Comparison of ENCODE assay signal across 8 cellular contexts in genomic region chr22:38262051-38262795, GRCh38. TPM values are rescaled to one million over a fixed set of nuclear protein-coding genes. Genes with fewer than 3 reads are reported as not detected.
DNase-seq lines count a peak whose midpoint lies in the region; ATAC-seq, FAIRE-seq and TF ChIP-seq lines count a peak whose summit lies in the region.

No MANE protein-coding gene starts in this region.

- ATAC-seq in HepG2 (peak; percentile 87), GM21619 (IDR thresholded peaks at IDR 0.05; ENCODE audit: unreplicated experiment) (no peak)

- intact Hi-C loops in HepG2 (cut with micrococcal nuclease; ENCODE audit: unreplicated experiment) = loop anchor here (2.0 to 10.0 kb wide), 3 partner anchors 89 to 207 kb away; partner anchors contain the start of genes BAIAP2L2 and PICK1

- no peak overlapping the region for H2AFZ ChIP-seq in HepG2 (ENCODE audit: low read length)

- H3K36me3 ChIP-seq in bronchial epithelial cell (ENCODE audit: control insufficient read depth, insufficient read depth, low read length) (peaks cover 12% of the 10 kb centered on the region), HepG2 (replicated peaks in 1 of 2; ENCODE audit: control insufficient read depth in 1 of 2, insufficient read depth in 2 of 2, low read length in 2 of 2) (peaks cover 0 to 2% of the 10 kb centered on the region in 2 experiments; a peak in 1 of 5 replicates)

- H3K9ac ChIP-seq in HepG2 (ENCODE audit: insufficient read depth, low read depth, low read length) = peak overlapping the region; percentile 46; the same call in 1 of the 2 replicates

- FAIRE-seq in bronchial epithelial cell (lab: Jason Lieb, UNC) (no peak), HepG2 (lab: Jason Lieb, UNC) (peak; percentile 88)

- peak; percentile 80 for TF ChIP-seq RAD21 in HepG2 (CRISPR knock-in tag; IDR thresholded peaks at IDR 0.05)

- H3K4me3 ChIP-seq in bronchial epithelial cell (ENCODE audit: low read depth, low read length) = no peak overlapping the region
- H3K4me3 ChIP-seq in HepG2 (replicated peaks in 1 of 3; ENCODE audit: insufficient read depth in 1 of 3, low read depth in 2 of 3, low read length in 3 of 3) = peak overlapping the region; percentile 15 to 53 (median 25); a peak in 3 of 6 replicates

- H3K4me1 ChIP-seq in HepG2 (ENCODE audit: insufficient read depth, low read length) = peaks cover 63% of the 10 kb centered on the region

- no peaks in the 10 kb centered on the region for H3K9me3 ChIP-seq in HepG2 (ENCODE audit: low read length)

- H3K79me2 ChIP-seq in HepG2 (ENCODE audit: insufficient read depth, low read length) = peaks cover 22% of the 10 kb centered on the region

- BruUV-seq in HepG2 (replicated peaks; lab: Mats Ljungman, UMichigan) = no TSS peak

- TF ChIP-seq EP300 in HepG2 (IDR thresholded peaks at IDR 0.05; ENCODE audit: low read depth in 2 of 2, low read length in 2 of 2) (no peak), HepG2 (CRISPR knock-in tag; IDR thresholded peaks at IDR 0.05; ENCODE audit: borderline replicate concordance) (no peak)

- peaks cover 4% of the 10 kb centered on the region; the same call in 1 of the 2 replicates for H4K20me1 ChIP-seq in HepG2 (ENCODE audit: insufficient read depth, low read length)

- DNase-seq in NOMO-1 treated with DMSO at 0.1 percent for 48 hours (lab: John Stamatoyannopoulos, UW; ENCODE audit: unreplicated experiment) (peak; percentile 13), NOMO-1 treated with dmso at 0.1 percent for 144 hours (lab: John Stamatoyannopoulos, UW; ENCODE audit: unreplicated experiment) (no peak), T-helper 9 cell (peak; percentile 20), bronchial epithelial cell (ENCODE audit: low read depth) (peak; percentile 70), HepG2 (ENCODE audit: low spot score) (peak; percentile 54), NCI-H2107 (lab: John Stamatoyannopoulos, UW) (no peak)
- peak; percentile 37 for DNase-seq in stimulated activated naive CD4-positive, alpha-beta T cell treated with Interleukin-2 at 50 U/mL for 16 hours (lab: John Stamatoyannopoulos, UW)

- H3K27me3 ChIP-seq in bronchial epithelial cell (ENCODE audit: control insufficient read depth, insufficient read depth, low read length) = no peaks in the 10 kb centered on the region
- H3K27me3 ChIP-seq in HepG2 (ENCODE audit: control insufficient read depth in 1 of 2, insufficient read depth in 2 of 2, low read length in 2 of 2) = no peaks in the 10 kb centered on the region

- POLR2A ChIA-PET in HepG2 (lab: Yijun Ruan, JAX) = interaction anchor here (1.6 kb wide), 1 partner anchor 66 kb away, joined by 3 read pairs; no protein-coding TSS in a partner anchor

- peak overlapping the region; percentile 81 for H3K4me2 ChIP-seq in HepG2 (ENCODE audit: low read depth, low read length)

- TF ChIP-seq CTCF in bronchial epithelial cell (IDR thresholded peaks at IDR 0.05; ENCODE audit: insufficient read depth, low read length, severe bottlenecking) (peak; percentile 85), HepG2 (CRISPR knock-in tag; IDR thresholded peaks at IDR 0.05) (peak; percentile 91)

- TF ChIP-seq POLR2A in HepG2 (IDR thresholded peaks at IDR 0.05; ENCODE audit: insufficient read depth in 1 of 2, low read depth in 2 of 2, low read length in 2 of 2) = no peak

- CTCF ChIA-PET in HepG2 (lab: Yijun Ruan, JAX; ENCODE audit: low intra/inter-chr PET ratio, low total read pairs) = interaction anchor here (0.9 to 2.1 kb wide), 2 partner anchors 91 to 210 kb away, joined by 3 to 18 read pairs; no protein-coding TSS in a partner anchor

- peak overlapping the region; percentile 73 for H3K27ac ChIP-seq in HepG2 (ENCODE audit: extremely low read length, insufficient read depth, low read length)

- WGBS in HepG2 (ENCODE audit: low lambda C conversion rate) = 9% methylated on average over 18 of the region's 20 CpGs

- in situ Hi-C loops in HepG2 (cut with HindIII; ENCODE audit: extremely low pct_ligation_motif_present, low pct_unique_long_range_greater_than_20kb) = loop anchor here (5.0 kb wide), 1 partner anchor 90 kb away; no protein-coding TSS in a partner anchor

TF ChIP-seq in HepG2, 621 proteins besides CTCF, POLR2A, EP300 and RAD21 (continues in another document):
- TF ChIP-seq NONO (IDR thresholded peaks at IDR 0.05) (no peak), NONO (CRISPR knock-in tag; conservative IDR thresholded peaks at IDR 0.05) (peak; percentile 50; the same call in 1 of the 2 replicates), KLF16 (CRISPR knock-in tag; IDR thresholded peaks at IDR 0.05) (0 out of 4 replicates have a peak, but pooled peaks of 1 of the 2 experiments have one; percentile 59), SAP130 (CRISPR knock-in tag; IDR thresholded peaks at IDR 0.05; ENCODE audit: low read depth) (peak; percentile 63)

RNA-seq across cellular contexts. Expression of gene TMEM184B, which starts 10.6 kb away (rescaled TPM):
- total RNA-seq in bronchial epithelial cell = 7.1 and 13.3 TPM in 2 replicates
- total RNA-seq in HepG2 (2016; rRNA removed; fragmentation: Illumina TruSeq; extraction: Trizol) = 11.8 and 15.9 TPM in 2 replicates
- 12.8 and 13.5 TPM in 2 replicates for total RNA-seq in HepG2 (2016; cell fraction: cytosol; rRNA removed; fragmentation: Illumina TruSeq; extraction: Trizol; ENCODE audit: low read depth)
- 10.2 and 15.3 TPM in 2 replicates for total RNA-seq in HepG2 (2016; cell fraction: insoluble cytoplasmic fraction; rRNA removed; fragmentation: Illumina TruSeq; extraction: Trizol)
- total RNA-seq in HepG2 (2016; cell fraction: membrane; rRNA removed; fragmentation: Illumina TruSeq; extraction: Trizol) = 32.8 and 33.3 TPM in 2 replicates
- 12.9 and 16.5 TPM in 2 replicates for total RNA-seq in HepG2 (2016; cell fraction: nucleus; rRNA removed; fragmentation: Illumina TruSeq; extraction: Trizol)
- 16.0 and 16.4 TPM in 2 replicates for polyA plus RNA-seq in HepG2 (2011; rRNA removed)
- polyA plus RNA-seq in HepG2 (2011; cell fraction: cytosol; rRNA removed) = 13.7 and 14.0 TPM in 2 replicates
- polyA plus RNA-seq in HepG2 (2011; cell fraction: nucleus; rRNA removed) = 33.2 and 36.0 TPM in 2 replicates
- polyA plus RNA-seq in HepG2 (2012) = 18.5 and 26.5 TPM in 2 replicates
- polyA plus RNA-seq in HepG2 (2016; cell fraction: cytosol; fragmentation: Illumina TruSeq; extraction: Trizol; ENCODE audit: low read depth) = 13.7 and 14.5 TPM in 2 replicates
- 14.5 and 19.7 TPM in 2 replicates for polyA plus RNA-seq in HepG2 (2016; cell fraction: insoluble cytoplasmic fraction; fragmentation: Illumina TruSeq; extraction: Trizol; ENCODE audit: low read depth)
- polyA plus RNA-seq in HepG2 (2016; cell fraction: membrane; fragmentation: Illumina TruSeq; extraction: Trizol; ENCODE audit: low read depth) = 34.1 and 39.3 TPM in 2 replicates
- 38.4 and 41.0 TPM in 2 replicates for polyA plus RNA-seq in HepG2 (2016; cell fraction: nucleus; fragmentation: Illumina TruSeq; extraction: Trizol; ENCODE audit: insufficient read depth, low read depth)
- 21.0 and 37.7 TPM in 2 replicates for polyA minus RNA-seq in HepG2 (2011; rRNA and poly(A)+ RNA removed; ENCODE audit: low replicate concordance)
- 18.8 and 20.9 TPM in 2 replicates for polyA minus RNA-seq in HepG2 (2011; cell fraction: cytosol; rRNA and poly(A)+ RNA removed)
- 8.7 and 10.9 TPM in 2 replicates for polyA minus RNA-seq in HepG2 (2011; cell fraction: nucleus; rRNA and poly(A)+ RNA removed)

RNA-seq across cellular contexts. Expression of gene CSNK1E, which starts 55.0 kb away (rescaled TPM):
- total RNA-seq in bronchial epithelial cell (146 and 181 TPM in 2 replicates), HepG2 (2016; rRNA removed; fragmentation: Illumina TruSeq; extraction: Trizol) (19.8 and 34.7 TPM in 2 replicates)
- 34.0 and 36.2 TPM in 2 replicates for total RNA-seq in HepG2 (2016; cell fraction: cytosol; rRNA removed; fragmentation: Illumina TruSeq; extraction: Trizol; ENCODE audit: low read depth)
- 18.0 and 33.5 TPM in 2 replicates for total RNA-seq in HepG2 (2016; cell fraction: insoluble cytoplasmic fraction; rRNA removed; fragmentation: Illumina TruSeq; extraction: Trizol)
- total RNA-seq in HepG2 (2016; cell fraction: membrane; rRNA removed; fragmentation: Illumina TruSeq; extraction: Trizol) = 53.9 and 59.1 TPM in 2 replicates
- total RNA-seq in HepG2 (2016; cell fraction: nucleus; rRNA removed; fragmentation: Illumina TruSeq; extraction: Trizol) = 30.6 and 34.3 TPM in 2 replicates
- 129 and 152 TPM in 2 replicates for polyA plus RNA-seq in HepG2 (2011; rRNA removed)
- 93.4 and 108 TPM in 2 replicates for polyA plus RNA-seq in HepG2 (2011; cell fraction: cytosol; rRNA removed)
- polyA plus RNA-seq in HepG2 (2011; cell fraction: nucleus; rRNA removed) = 285 and 291 TPM in 2 replicates
- 60.9 and 83.8 TPM in 2 replicates for polyA plus RNA-seq in HepG2 (2012)
- polyA plus RNA-seq in HepG2 (2016; cell fraction: cytosol; fragmentation: Illumina TruSeq; extraction: Trizol; ENCODE audit: low read depth) = 40.2 and 42.9 TPM in 2 replicates
- polyA plus RNA-seq in HepG2 (2016; cell fraction: insoluble cytoplasmic fraction; fragmentation: Illumina TruSeq; extraction: Trizol; ENCODE audit: low read depth) = 27.5 and 37.1 TPM in 2 replicates
- polyA plus RNA-seq in HepG2 (2016; cell fraction: membrane; fragmentation: Illumina TruSeq; extraction: Trizol; ENCODE audit: low read depth) = 58.9 and 59.0 TPM in 2 replicates
- 67.4 and 77.3 TPM in 2 replicates for polyA plus RNA-seq in HepG2 (2016; cell fraction: nucleus; fragmentation: Illumina TruSeq; extraction: Trizol; ENCODE audit: insufficient read depth, low read depth)
- polyA minus RNA-seq in HepG2 (2011; rRNA and poly(A)+ RNA removed; ENCODE audit: low replicate concordance) = 116 and 242 TPM in 2 replicates
- 54.0 and 54.3 TPM in 2 replicates for polyA minus RNA-seq in HepG2 (2011; cell fraction: cytosol; rRNA and poly(A)+ RNA removed)
- 69.5 and 90.5 TPM in 2 replicates for polyA minus RNA-seq in HepG2 (2011; cell fraction: nucleus; rRNA and poly(A)+ RNA removed)

Comparison
In these comparisons a context has a peak if more than half of its experiments do, and no peak if none do; other contexts are left out.
1. DNase-seq: peak in NOMO-1 treated with DMSO at 0.1 percent for 48 hours (single experiment), T-helper 9 cell (single experiment), bronchial epithelial cell (single experiment), HepG2 (single experiment) and stimulated activated naive CD4-positive, alpha-beta T cell treated with Interleukin-2 at 50 U/mL for 16 hours (single experiment); none in NOMO-1 treated with dmso at 0.1 percent for 144 hours (single experiment) and NCI-H2107 (single experiment).